Comparison of ENCODE assay signal across 21 cellular contexts in the genomic region with DNA sequence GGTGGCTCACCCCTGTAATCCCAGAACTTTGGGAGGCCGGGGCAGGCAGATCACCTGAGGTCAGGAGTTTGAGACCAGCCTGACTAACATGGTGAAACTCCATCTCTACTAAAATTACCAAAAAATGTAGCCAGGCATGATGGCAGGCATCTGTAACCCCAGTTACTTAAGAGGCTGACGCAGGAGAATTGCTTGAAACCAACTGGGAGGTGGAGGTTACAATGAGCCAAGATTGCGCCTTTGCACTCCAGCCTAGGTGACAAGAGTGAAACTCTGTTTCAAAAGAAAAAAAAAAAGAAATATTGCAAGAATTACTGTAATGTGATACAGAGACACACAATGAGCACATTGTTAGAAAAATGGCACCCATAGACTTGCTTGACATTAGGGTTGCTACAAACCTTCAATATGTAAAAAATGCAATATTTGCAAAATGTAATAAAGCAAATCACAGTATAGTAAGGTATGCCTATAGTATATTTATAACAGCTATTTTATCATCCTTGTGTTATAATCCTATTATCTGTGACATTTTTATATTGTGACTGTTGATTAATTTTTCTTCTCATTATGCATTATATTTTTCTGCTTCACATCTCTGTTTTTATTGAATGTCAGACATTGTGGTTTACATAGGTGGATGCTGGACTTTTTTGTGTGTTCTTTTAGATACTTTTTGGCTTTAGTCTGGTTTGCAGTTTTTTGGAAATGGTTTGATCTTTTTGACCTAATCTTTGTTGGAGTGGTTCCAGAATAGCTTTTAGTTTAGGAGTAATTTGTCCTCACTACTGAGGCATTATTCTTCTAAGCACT.
"Had no signal": no experiment of that assay in that cellular context is flagged by ENCODE, and none has a peak within 500 bp of the region (broad histone marks: within the 10 kb centered on the region; RNA-seq: fewer than 3 reads in every experiment).

No MANE protein-coding gene starts in this region.

- H3K9me3 ChIP-seq: esophagus muscularis mucosa, gastrocnemius medialis, lower lobe of right lung, ovary, suprapubic skin, tibial artery, upper lobe of right lung, vagina had no signal

- H3K27me3 ChIP-seq: esophagus muscularis mucosa, gastrocnemius medialis, neural progenitor cell, ovary, right atrium auricular region, suprapubic skin, tibial artery, upper lobe of right lung, vagina had no signal

- H3K27ac Mint-ChIP-seq: dendritic cell treated with granulocyte-macrophage colony-stimulating factor and Interleukin-4, amounts not matched to agents 40 ng/mL and 50 ng/mL, for 4 days; effector memory CD8-positive, alpha-beta T cell; memory B cell; natural killer cell treated with Interleukin-12 subunit alpha and Interleukin-12 subunit beta and Interleukin-15 and Interleukin-18, amount 100 ng/mL, for 72 hours; neural progenitor cell had no signal

- H3K27ac ChIP-seq: epithelial cell of prostate, esophagus muscularis mucosa, gastrocnemius medialis, left ventricle myocardium inferior, lower lobe of right lung, neural progenitor cell, ovary, right atrium auricular region, suprapubic skin, tibial artery, upper lobe of right lung, vagina had no signal

- H3K4me1 ChIP-seq: lower lobe of right lung, neural progenitor cell, suprapubic skin, upper lobe of right lung, vagina had no signal

- H3K9me3 Mint-ChIP-seq: dendritic cell treated with granulocyte-macrophage colony-stimulating factor and Interleukin-4, amounts not matched to agents 40 ng/mL and 50 ng/mL, for 4 days; effector memory CD8-positive, alpha-beta T cell; natural killer cell treated with Interleukin-12 subunit alpha and Interleukin-12 subunit beta and Interleukin-15 and Interleukin-18, amount 100 ng/mL, for 72 hours had no signal

- H3K36me3 Mint-ChIP-seq: natural killer cell treated with Interleukin-12 subunit alpha and Interleukin-12 subunit beta and Interleukin-15 and Interleukin-18, amount 100 ng/mL, for 72 hours had no signal

- H3K4me3 Mint-ChIP-seq: dendritic cell treated with granulocyte-macrophage colony-stimulating factor and Interleukin-4, amounts not matched to agents 40 ng/mL and 50 ng/mL, for 4 days; effector memory CD8-positive, alpha-beta T cell; memory B cell; natural killer cell treated with Interleukin-12 subunit alpha and Interleukin-12 subunit beta and Interleukin-15 and Interleukin-18, amount 100 ng/mL, for 72 hours; neural progenitor cell had no signal

- H3K27me3 Mint-ChIP-seq: dendritic cell treated with granulocyte-macrophage colony-stimulating factor and Interleukin-4, amounts not matched to agents 40 ng/mL and 50 ng/mL, for 4 days; memory B cell; natural killer cell treated with Interleukin-12 subunit alpha and Interleukin-12 subunit beta and Interleukin-15 and Interleukin-18, amount 100 ng/mL, for 72 hours had no signal

- H3K4me1 Mint-ChIP-seq: neural progenitor cell had no signal

- H3K9ac ChIP-seq: neural progenitor cell had no signal

- ATAC-seq: effector memory CD8-positive, alpha-beta T cell; gastrocnemius medialis; lower lobe of right lung; natural killer cell treated with Interleukin-12 subunit alpha and Interleukin-12 subunit beta and Interleukin-15 and Interleukin-18, amount 100 ng/mL, for 72 hours; stimulated activated naive CD8-positive, alpha-beta T cell treated with anti-CD3 and anti-CD28 coated beads, Interleukin-15, Interleukin-2, amounts not matched to agents 100 U/mL and 50 U/mL, for 24 hours; upper lobe of right lung had no signal

- H2AFZ ChIP-seq: neural progenitor cell had no signal

- H3K4me2 ChIP-seq: neural progenitor cell had no signal

- H3K4me3 ChIP-seq: esophagus muscularis mucosa, gastrocnemius medialis, left ventricle myocardium inferior, lower lobe of right lung, neural progenitor cell, ovary, right atrium auricular region, suprapubic skin, tibial artery, upper lobe of right lung, vagina had no signal

- H3K36me3 ChIP-seq: gastrocnemius medialis, left ventricle myocardium inferior, neural progenitor cell, ovary, right atrium auricular region, suprapubic skin, vagina had no signal

- DNase-seq: effector memory CD8-positive, alpha-beta T cell; gastrocnemius medialis; glutamatergic neuron; left ventricle myocardium inferior; lower lobe of right lung; midbrain; ovary; small intestine; stimulated activated CD4-positive, alpha-beta T cell treated with anti-CD3 and anti-CD28 coated beads, Interleukin-12 subunit alpha, Interleukin-12 subunit beta, amount 100 ng/mL, for 4 hours; stimulated activated naive CD8-positive, alpha-beta T cell treated with anti-CD3 and anti-CD28 coated beads, Interleukin-15, Interleukin-2, amounts not matched to agents 100 U/mL and 50 U/mL, for 24 hours; tibial artery; upper lobe of right lung had no signal
